21 cellular contexts compared by ENCODE assay signal in genomic region chr7:148144827-148145226, GRCh38.
"Had no signal": no experiment of that assay in that cellular context is flagged by ENCODE, and none has a peak within 500 bp of the region (broad histone marks: within the 10 kb centered on the region; RNA-seq: fewer than 3 reads in every experiment).

No MANE protein-coding gene starts in this region.

- DNase-seq: cerebellar nuclear complex; dermis blood vessel endothelial cell; erythroblast; foreskin melanocyte; heart left ventricle; hippocampal formation; mammary epithelial cell; midbrain; nephron progenitor cell; psoas muscle; spleen; stimulated activated CD4-positive, alpha-beta T cell treated with anti-CD3 and anti-CD28 coated beads, Interleukin-15, amount 100 ng/mL, for 24 hours; stimulated activated CD4-positive, alpha-beta T cell treated with anti-CD3 and anti-CD28 coated beads, Interleukin-2, amount 100 ng/mL, for 24 hours; stimulated activated CD4-positive, alpha-beta T cell treated with anti-CD3 and anti-CD28 coated beads, Interleukin-4, amount 100 ng/mL, for 4 hours; stimulated activated naive B cell treated with anti-CD40 and anti-IgM and Interleukin-4, amounts not matched to agents 10 μg/mL and 1 μg/mL and 100 μg/mL, for 72 hours; stimulated activated naive CD8-positive, alpha-beta T cell treated with anti-CD3 and anti-CD28 coated beads, Interleukin-15, amount 100 ng/mL, for 72 hours; substantia nigra; transverse colon had no signal

- H3K9me3 ChIP-seq: psoas muscle, thoracic aorta, transverse colon had no signal

- H3K9me3 Mint-ChIP-seq: stimulated activated naive B cell treated with anti-CD40 and anti-IgM and Interleukin-4, amounts not matched to agents 10 μg/mL and 1 μg/mL and 100 μg/mL, for 72 hours; stimulated activated naive CD8-positive, alpha-beta T cell treated with anti-CD3 and anti-CD28 coated beads, Interleukin-15, amount 100 ng/mL, for 72 hours had no signal

- H3K4me1 Mint-ChIP-seq: nephron progenitor cell; stimulated activated naive B cell treated with anti-CD40 and anti-IgM and Interleukin-4, amounts not matched to agents 10 μg/mL and 1 μg/mL and 100 μg/mL, for 72 hours; stimulated activated naive CD8-positive, alpha-beta T cell treated with anti-CD3 and anti-CD28 coated beads, Interleukin-15, amount 100 ng/mL, for 72 hours had no signal

- H3K27ac ChIP-seq: heart left ventricle, psoas muscle, spleen, thoracic aorta, transverse colon had no signal

- H3K4me1 ChIP-seq: heart left ventricle, psoas muscle, spleen had no signal

- H3K27me3 Mint-ChIP-seq: stimulated activated naive CD8-positive, alpha-beta T cell treated with anti-CD3 and anti-CD28 coated beads, Interleukin-15, amount 100 ng/mL, for 72 hours had no signal

- H3K4me3 ChIP-seq: heart left ventricle, psoas muscle, spleen, thoracic aorta, transverse colon had no signal

- H3K27ac Mint-ChIP-seq: nephron progenitor cell; stimulated activated naive B cell treated with anti-CD40 and anti-IgM and Interleukin-4, amounts not matched to agents 10 μg/mL and 1 μg/mL and 100 μg/mL, for 72 hours; stimulated activated naive CD8-positive, alpha-beta T cell treated with anti-CD3 and anti-CD28 coated beads, Interleukin-15, amount 100 ng/mL, for 72 hours had no signal

- H3K36me3 ChIP-seq: heart left ventricle, spleen, thoracic aorta, transverse colon had no signal

- H3K4me3 Mint-ChIP-seq: nephron progenitor cell; stimulated activated naive B cell treated with anti-CD40 and anti-IgM and Interleukin-4, amounts not matched to agents 10 μg/mL and 1 μg/mL and 100 μg/mL, for 72 hours; stimulated activated naive CD8-positive, alpha-beta T cell treated with anti-CD3 and anti-CD28 coated beads, Interleukin-15, amount 100 ng/mL, for 72 hours had no signal

- H3K27me3 ChIP-seq: transverse colon had no signal

- H3K36me3 Mint-ChIP-seq: stimulated activated naive B cell treated with anti-CD40 and anti-IgM and Interleukin-4, amounts not matched to agents 10 μg/mL and 1 μg/mL and 100 μg/mL, for 72 hours had no signal

- ATAC-seq: heart left ventricle; left lobe of liver; psoas muscle; sciatic nerve; stimulated activated naive B cell treated with anti-CD40 and anti-IgM and Interleukin-4, amounts not matched to agents 10 μg/mL and 1 μg/mL and 100 μg/mL, for 72 hours; stimulated activated naive CD8-positive, alpha-beta T cell treated with anti-CD3 and anti-CD28 coated beads, Interleukin-15, amount 100 ng/mL, for 72 hours had no signal
